Comparison of ENCODE assay signal across 17 cellular contexts in genomic region chr15:74529911-74530310, GRCh38. TPM values are rescaled to one million over a fixed set of nuclear protein-coding genes. Genes with fewer than 3 reads are reported as not detected.
A peak's percentile ranks its signal among the peaks of the same experiment; 100 is the strongest.
DNase-seq lines count a peak whose midpoint lies in the region; ATAC-seq, FAIRE-seq and TF ChIP-seq lines count a peak whose summit lies in the region.
"Had no signal": no experiment of that assay in that cellular context is flagged by ENCODE, and none has a peak within 500 bp of the region (broad histone marks: within the 10 kb centered on the region; RNA-seq: fewer than 3 reads in every experiment).

No MANE protein-coding gene starts in this region.

- H3K27me3 ChIP-seq in AG04450 (ENCODE audit: control insufficient read depth, insufficient read depth, low read length) (no peaks in the 10 kb centered on the region), HUES64 (ENCODE audit: insufficient read depth, low read length) (no peaks in the 10 kb centered on the region), GM12878 (replicated peaks in 1 of 2; ENCODE audit: control insufficient read depth in 2 of 2, insufficient read depth in 2 of 2, low read length in 1 of 2) (no peaks in the 10 kb centered on the region)
- H3K27me3 ChIP-seq in effector memory CD4-positive, alpha-beta T cell (replicated peaks; ENCODE audit: control insufficient read depth, insufficient read depth, low read length, poor library complexity, severe bottlenecking) = no peaks in the 10 kb centered on the region
- H3K27me3 ChIP-seq: SJCRH30 had no signal

- H3K4me3 Mint-ChIP-seq in glutamatergic neuron (ENCODE audit: unreplicated experiment) = no peak overlapping the region
- H3K4me3 Mint-ChIP-seq: memory B cell had no signal

- peaks cover 5% of the 10 kb centered on the region for H3K27me3 Mint-ChIP-seq in glutamatergic neuron (ENCODE audit: unreplicated experiment)
- H3K27me3 Mint-ChIP-seq: memory B cell had no signal

- H2AFZ ChIP-seq in GM12878 (ENCODE audit: control insufficient read depth, low read depth, low read length) = no peak overlapping the region

- in situ Hi-C loops in GM12878 (cut with MboI) = no loop called here

- H3K27ac Mint-ChIP-seq in glutamatergic neuron (ENCODE audit: unreplicated experiment) = peak overlapping the region; percentile 50
- H3K27ac Mint-ChIP-seq: activated naive CD4-positive, alpha-beta T cell treated with anti-CD3 and anti-CD28 coated beads, Interleukin-2, amount 50 U/mL, for 72 hours; memory B cell had no signal

- FAIRE-seq in GM12878 (lab: Jason Lieb, UNC) = peak; percentile 27
- FAIRE-seq: colon had no signal

- intact Hi-C loops in GM12878 (cut with micrococcal nuclease; ENCODE audit: unreplicated experiment) = no loop called here

- H3K4me2 ChIP-seq in GM12878 (ENCODE audit: control insufficient read depth, insufficient read depth) = no peak overlapping the region

- POLR2A ChIA-PET in AG04450 (lab: Yijun Ruan, JAX) (interaction anchor here (2.4 kb wide), 1 partner anchor 16 kb away, joined by 11 read pairs; no protein-coding TSS in a partner anchor), GM12878 (lab: Charles Lee) (interaction anchor here (1.0 to 1.1 kb wide), 2 partner anchors 10 to 16 kb away, joined by 4 to 5 read pairs; partner anchors contain the start of gene ARID3B)

- H4K20me1 ChIP-seq in GM12878 (ENCODE audit: control insufficient read depth, insufficient read depth) = no peaks in the 10 kb centered on the region

- H3K79me2 ChIP-seq in GM12878 (ENCODE audit: control insufficient read depth, insufficient read depth, low read length) = no peaks in the 10 kb centered on the region

- SMC1A ChIA-PET in GM12878 (lab: Charles Lee; ENCODE audit: uncharacterized antibody, unreplicated experiment) = interaction anchor here (1.8 kb wide), 1 partner anchor 10 kb away, joined by 10 read pairs; the partner anchor contains the start of gene ARID3B

- CTCF ChIA-PET in AG04450 (lab: Charles Lee) (no interaction called here), GM12878 (lab: Yijun Ruan, JAX) (interaction anchor here (1.1 to 2.4 kb wide), 2 partner anchors 17 to 29 kb away, joined by 3 to 5 read pairs; no protein-coding TSS in a partner anchor)

- H3K9ac ChIP-seq in HUES64 (ENCODE audit: low read depth, low read length) (peak overlapping the region; percentile 33; the same call in 1 of the 2 replicates), GM12878 (ENCODE audit: control insufficient read depth, insufficient read depth, low read length) (no peak overlapping the region)

- no peak for TF ChIP-seq POLR2A in GM12878 (IDR thresholded peaks at IDR 0.05; ENCODE audit: low read depth, low read length)

- peaks cover 7% of the 10 kb centered on the region for H3K9me3 Mint-ChIP-seq in glutamatergic neuron (ENCODE audit: unreplicated experiment)
- H3K9me3 Mint-ChIP-seq: activated naive CD4-positive, alpha-beta T cell treated with anti-CD3 and anti-CD28 coated beads, Interleukin-2, amount 50 U/mL, for 72 hours; memory B cell had no signal

- H3K4me1 Mint-ChIP-seq in glutamatergic neuron (ENCODE audit: low read depth, unreplicated experiment) = peaks cover 19% of the 10 kb centered on the region
- H3K4me1 Mint-ChIP-seq: memory B cell had no signal

- H3K4me3 ChIP-seq in AG04450 (ENCODE audit: low read depth, low read length) (no peak overlapping the region), HUES64 (ENCODE audit: low read length) (no peak overlapping the region), GM12878 (no peak overlapping the region)
- no peak overlapping the region for H3K4me3 ChIP-seq in effector memory CD4-positive, alpha-beta T cell (ENCODE audit: insufficient read depth, low read depth, low read length, poor library complexity, severe bottlenecking)
- H3K4me3 ChIP-seq: SJCRH30 had no signal

- H3K4me1 ChIP-seq in HUES64 (ENCODE audit: insufficient read depth, low read length) = peaks cover 25% of the 10 kb centered on the region
- H3K4me1 ChIP-seq in GM12878 (ENCODE audit: control insufficient read depth, insufficient read depth, low read length) = no peaks in the 10 kb centered on the region
- H3K4me1 ChIP-seq in effector memory CD4-positive, alpha-beta T cell (ENCODE audit: control insufficient read depth, insufficient read depth, low read length, poor library complexity, severe bottlenecking) = no peaks in the 10 kb centered on the region

- H3K9me3 ChIP-seq in AG04450 (ENCODE audit: control insufficient read depth, insufficient read depth, low read length) (no peaks in the 10 kb centered on the region), HUES64 (ENCODE audit: insufficient read depth, low read depth, low read length) (no peaks in the 10 kb centered on the region), GM12878 (replicated peaks; ENCODE audit: control insufficient read depth, insufficient read depth, low read length) (no peaks in the 10 kb centered on the region)
- H3K9me3 ChIP-seq in effector memory CD4-positive, alpha-beta T cell (ENCODE audit: control insufficient read depth, low read length) = no peaks in the 10 kb centered on the region
- H3K9me3 ChIP-seq: SJCRH30 had no signal

- TF ChIP-seq EP300 in GM12878 (IDR thresholded peaks at IDR 0.05; ENCODE audit: borderline replicate concordance in 1 of 2, control insufficient read depth in 1 of 2, low read depth in 2 of 2, low read length in 2 of 2) = no peak

- RAD21 ChIA-PET in GM12878 (lab: Charles Lee; ENCODE audit: unreplicated experiment) = interaction anchor here (0.7 kb wide), 1 partner anchor 362 kb away, joined by 3 read pairs; no protein-coding TSS in a partner anchor

- 90% methylated on average over 7 of the region's 8 CpGs for WGBS in HUES64
- 71% methylated on average over 8 of the region's 8 CpGs for WGBS in GM12878 (ENCODE audit: insufficient coverage, insufficient replicate concordance, low lambda C conversion rate, missing lambda C conversion rate)

- H3K36me3 ChIP-seq in HUES64 (ENCODE audit: insufficient read depth, low read length) = no peaks in the 10 kb centered on the region
- no peaks in the 10 kb centered on the region for H3K36me3 ChIP-seq in GM12878 (ENCODE audit: control insufficient read depth in 2 of 2, insufficient read depth in 2 of 2, low read length in 1 of 2)
- no peaks in the 10 kb centered on the region for H3K36me3 ChIP-seq in effector memory CD4-positive, alpha-beta T cell (ENCODE audit: control insufficient read depth, insufficient read depth, low read length)
- H3K36me3 ChIP-seq: SJCRH30 had no signal

- no TSS peak for BruUV-seq in GM12878 (replicated peaks; lab: Mats Ljungman, UMichigan)

- H3K36me3 Mint-ChIP-seq in glutamatergic neuron (ENCODE audit: unreplicated experiment) = no peaks in the 10 kb centered on the region
- H3K36me3 Mint-ChIP-seq: activated naive CD4-positive, alpha-beta T cell treated with anti-CD3 and anti-CD28 coated beads, Interleukin-2, amount 50 U/mL, for 72 hours; memory B cell had no signal

- TF ChIP-seq RAD21 in GM12878 (IDR thresholded peaks at IDR 0.05; ENCODE audit: insufficient read depth, low read depth, low read length) = no peak

- H3K27ac ChIP-seq in AG04450 (ENCODE audit: low read depth, low read length) = peak overlapping the region; percentile 61
- peak overlapping the region; percentile 92 for H3K27ac ChIP-seq in HUES64 (ENCODE audit: low read depth, low read length)
- no peak overlapping the region for H3K27ac ChIP-seq in GM12878 (ENCODE audit: control insufficient read depth, insufficient read depth)
- no peak overlapping the region for H3K27ac ChIP-seq in effector memory CD4-positive, alpha-beta T cell (ENCODE audit: insufficient read depth, low read length, poor library complexity, severe bottlenecking)
- H3K27ac ChIP-seq: SJCRH30 had no signal

- TF ChIP-seq CTCF in AG04450 (IDR thresholded peaks at IDR 0.05; ENCODE audit: low read depth, low read length) = no peak
- no peak for TF ChIP-seq CTCF in GM12878 (IDR thresholded peaks at IDR 0.05 in 2 of 3, conservative IDR thresholded peaks at IDR 0.05 in 1 of 3; ENCODE audit: control insufficient read depth in 2 of 3, extremely low read depth in 1 of 3, insufficient read depth in 1 of 3, low read depth in 3 of 3, low read length in 3 of 3)
- TF ChIP-seq CTCF in glutamatergic neuron (IDR thresholded peaks at IDR 0.05; ENCODE audit: partially characterized antibody, unreplicated experiment) = no peak

- ATAC-seq in GM12878 (peak; percentile 48), HG03196 (IDR thresholded peaks at IDR 0.05; ENCODE audit: unreplicated experiment) (no peak)
- ATAC-seq: activated naive CD4-positive, alpha-beta T cell treated with anti-CD3 and anti-CD28 coated beads, Interleukin-2, amount 50 U/mL, for 72 hours had no signal

- peak; percentile 71 for DNase-seq in AG04450 (ENCODE audit: low read depth, low spot score)
- DNase-seq in GM12878 (ENCODE audit: low read depth, low spot score) = no peak
- no peak for DNase-seq in glutamatergic neuron
- DNase-seq in effector memory CD4-positive, alpha-beta T cell = no peak
- no peak for DNase-seq in AML-193 (lab: John Stamatoyannopoulos, UW)
- DNase-seq in iPS-NIHi11 (ENCODE audit: low spot score) = no peak
- DNase-seq: activated CD8-positive, alpha-beta memory T cell treated with anti-CD3 and anti-CD28 coated beads, Interleukin-2, amount 50 U/mL, for 4 hours; DMS 273 treated with DMSO at 0.1 percent for 48 hours; NCI-H1105; NCI-H524; SJCRH30; stimulated activated CD4-positive, alpha-beta T cell treated with anti-CD3 and anti-CD28 coated beads, Interleukin-15, amount 100 ng/mL, for 24 hours had no signal

TF ChIP-seq in GM12878, 131 proteins besides CTCF, POLR2A, EP300 and RAD21 (continues in another document):
- no peak for TF ChIP-seq NRF1 (conservative IDR thresholded peaks at IDR 0.05; ENCODE audit: low read depth, low read length)

RNA-seq across cellular contexts. Expression of gene ARID3B, which starts 11.1 kb away (rescaled TPM):
- polyA plus RNA-seq in AG04450 (2011; rRNA removed) = 1.6 and 2.4 TPM in 2 replicates
- polyA minus RNA-seq in AG04450 (2011; rRNA and poly(A)+ RNA removed) = 4.2 and 5.8 TPM in 2 replicates
- 85.6 TPM for polyA plus RNA-seq in HUES64 (2013, experiment 1 of 2)
- 88.1 TPM for polyA plus RNA-seq in HUES64 (2013, experiment 2 of 2)
- total RNA-seq in GM12878 (2013; cell fraction: nucleolus; rRNA removed) = 84.5 and 96.1 TPM in 2 replicates
- 16.0 and 18.6 TPM in 2 replicates for total RNA-seq in GM12878 (2014; rRNA removed)
- 14.6 and 15.0 TPM in 2 replicates for total RNA-seq in GM12878 (2014; rRNA removed; fragmentation: Illumina TruSeq; extraction: Trizol)
- total RNA-seq in GM12878 (2021) = 29.3 and 32.8 TPM in 2 replicates
- polyA plus RNA-seq in GM12878 (2011; ENCODE audit: low read depth) = 10.9 TPM
- 13.5 and 25.2 TPM in 2 replicates for polyA plus RNA-seq in GM12878 (2011; rRNA removed)
- 25.6 and 29.9 TPM in 2 replicates for polyA plus RNA-seq in GM12878 (2011; cell fraction: cytosol; rRNA removed)
- polyA plus RNA-seq in GM12878 (2011; cell fraction: nucleus; rRNA removed) = 63.4 and 63.6 TPM in 2 replicates
- 19.4 and 25.4 TPM in 2 replicates for polyA plus RNA-seq in GM12878 (2012)
- 20.1 and 22.7 TPM in 2 replicates for polyA plus RNA-seq in GM12878 (2014; fragmentation: Illumina TruSeq; extraction: Trizol)
- 1 to 10 TPM; 1.1 to 1.8 TPM for polyA plus RNA-seq in GM12878 (2014; fragmentation: Nextera tagmentation; extraction: Ambion mirVana)
- polyA plus RNA-seq in GM12878 (2014; rRNA removed) = 33.4 and 38.7 TPM in 2 replicates
- 10 to 100 TPM; 33.0 to 33.4 TPM for polyA plus RNA-seq in GM12878 (2016; fragmentation: Nextera tagmentation; extraction: Ambion mirVana)
- 24.9 and 41.5 TPM in 2 replicates for polyA minus RNA-seq in GM12878 (2011; rRNA and poly(A)+ RNA removed)
- polyA minus RNA-seq in GM12878 (2011; cell fraction: cytosol; rRNA and poly(A)+ RNA removed) = 11.7 and 12.0 TPM in 2 replicates
- polyA minus RNA-seq in GM12878 (2011; cell fraction: nucleus; rRNA and poly(A)+ RNA removed) = 21.8 and 35.0 TPM in 2 replicates
- total RNA-seq in glutamatergic neuron (ENCODE audit: unreplicated experiment) = 154 TPM

Comparison
In these comparisons a context has a peak if more than half of its experiments do, and no peak if none do; other contexts are left out.
1. H3K27ac ChIP-seq: peak in AG04450 (single experiment) and HUES64 (single experiment); none in GM12878 (single experiment) and effector memory CD4-positive, alpha-beta T cell (single experiment).